In the genomic region with DNA sequence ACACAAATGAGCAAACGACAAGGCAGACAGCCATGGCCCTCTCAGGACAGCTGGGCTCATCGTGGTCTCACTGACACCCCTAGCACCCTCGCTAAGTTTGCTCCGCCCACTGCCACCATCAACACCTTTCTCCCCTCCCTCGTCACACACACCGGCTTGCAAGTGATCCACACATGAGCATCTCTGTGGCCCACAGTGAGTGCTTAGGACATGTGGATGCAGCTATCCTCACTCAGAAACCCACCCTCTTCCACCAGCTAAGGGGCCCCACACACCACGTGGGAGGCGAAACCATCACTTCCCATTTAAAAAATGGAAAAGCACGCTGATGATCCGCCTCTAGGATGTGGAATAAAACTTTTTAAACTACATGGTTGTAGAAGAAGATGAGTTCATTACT, we compare ENCODE assay signal across 15 cellular contexts.
DNase-seq lines count a peak whose midpoint lies in the region; ATAC-seq and TF ChIP-seq lines count a peak whose summit lies in the region.
"Had no signal": no experiment of that assay in that cellular context is flagged by ENCODE, and none has a peak within 500 bp of the region (broad histone marks: within the 10 kb centered on the region; RNA-seq: fewer than 3 reads in every experiment).

No MANE protein-coding gene starts in this region.

- H3K4me1 ChIP-seq in esophagus muscularis mucosa (no peaks in the 10 kb centered on the region), neural progenitor cell (no peaks in the 10 kb centered on the region)

- H3K27ac ChIP-seq in esophagus muscularis mucosa (replicated peaks in 1 of 4) (no peak overlapping the region), neural progenitor cell (no peak overlapping the region)
- H3K27ac ChIP-seq: GM23248 had no signal

- H3K36me3 ChIP-seq in esophagus muscularis mucosa (no peaks in the 10 kb centered on the region), neural progenitor cell (no peaks in the 10 kb centered on the region)

- ATAC-seq in HG02798 (IDR thresholded peaks at IDR 0.05; ENCODE audit: poor library complexity, unreplicated experiment), result no peak
- ATAC-seq in HG02642 (IDR thresholded peaks at IDR 0.05; ENCODE audit: poor library complexity, unreplicated experiment), result no peak
- ATAC-seq: GM12878 had no signal

- H3K36me3 Mint-ChIP-seq in neural progenitor cell (no peaks in the 10 kb centered on the region), endothelial cell (ENCODE audit: low read depth, unreplicated experiment) (no peaks in the 10 kb centered on the region)
- H3K36me3 Mint-ChIP-seq: CD4-positive, alpha-beta memory T cell had no signal

- peaks cover 0 to 16% (median 0%) of the 10 kb centered on the region in 4 donors for H3K27me3 ChIP-seq in esophagus muscularis mucosa
- H3K27me3 ChIP-seq in neural progenitor cell, result no peaks in the 10 kb centered on the region

- TF ChIP-seq CTCF in esophagus muscularis mucosa (IDR thresholded peaks at IDR 0.05), result no peak
- TF ChIP-seq CTCF in neural progenitor cell (IDR thresholded peaks at IDR 0.05), result no peak
- no peak for TF ChIP-seq CTCF in endothelial cell (IDR thresholded peaks at IDR 0.05; ENCODE audit: unreplicated experiment)

- H3K9me3 Mint-ChIP-seq in neural progenitor cell (peaks cover 9% of the 10 kb centered on the region), endothelial cell (ENCODE audit: unreplicated experiment) (no peaks in the 10 kb centered on the region)

- TF ChIP-seq EP300 in esophagus muscularis mucosa (IDR thresholded peaks at IDR 0.05), result no peak

- no peak for TF ChIP-seq POLR2A in esophagus muscularis mucosa (IDR thresholded peaks at IDR 0.05; ENCODE audit: low read depth)

- H3K27ac Mint-ChIP-seq in neural progenitor cell (no peak overlapping the region), endothelial cell (ENCODE audit: unreplicated experiment) (no peak overlapping the region)
- H3K27ac Mint-ChIP-seq: CD4-positive, alpha-beta memory T cell had no signal

- H3K4me3 ChIP-seq in esophagus muscularis mucosa (no peak overlapping the region), neural progenitor cell (no peak overlapping the region)
- H3K4me3 ChIP-seq: GM12878, GM23248 had no signal

- H3K79me2 ChIP-seq in neural progenitor cell (ENCODE audit: low read depth), result no peaks in the 10 kb centered on the region

- H3K9me3 ChIP-seq in esophagus muscularis mucosa, result no peaks in the 10 kb centered on the region
- H3K9me3 ChIP-seq in neural progenitor cell (ENCODE audit: low read depth), result no peaks in the 10 kb centered on the region

- no peak overlapping the region for H3K4me2 ChIP-seq in neural progenitor cell

- no peaks in the 10 kb centered on the region for H3F3A ChIP-seq in neural progenitor cell (ENCODE audit: low read depth)

- no peak overlapping the region for H2AFZ ChIP-seq in neural progenitor cell (replicated peaks)
- H2AFZ ChIP-seq: GM23248 had no signal

- WGBS in esophagus muscularis mucosa, result 83% methylated on average over 10 of the region's 10 CpGs

- intact Hi-C loops in esophagus muscularis mucosa (cut with DNase I), result no loop called here

- H3K4me1 Mint-ChIP-seq in neural progenitor cell (peaks cover 12% of the 10 kb centered on the region), endothelial cell (ENCODE audit: unreplicated experiment) (no peaks in the 10 kb centered on the region)
- H3K4me1 Mint-ChIP-seq: CD4-positive, alpha-beta memory T cell had no signal

- DNase-seq in esophagus muscularis mucosa (ENCODE audit: extremely low spot score), result peak; percentile 62
- DNase-seq in mesenteric fat pad (ENCODE audit: low spot score), result peak; percentile 83
- DNase-seq in neural progenitor cell (ENCODE audit: low spot score), result no peak
- DNase-seq in endothelial cell (ENCODE audit: low spot score), result no peak
- DNase-seq: Calu3; CD4-positive, alpha-beta memory T cell; COR-L47; DND-41; GDM1; GM23248; H7; HCEC 1CT had no signal

- H3K4me3 Mint-ChIP-seq in neural progenitor cell (peak overlapping the region; percentile 35), endothelial cell (ENCODE audit: unreplicated experiment) (no peak overlapping the region)
- H3K4me3 Mint-ChIP-seq: CD4-positive, alpha-beta memory T cell had no signal

- H3K27me3 Mint-ChIP-seq in neural progenitor cell (ENCODE audit: insufficient read depth, low read depth), result peaks cover 5% of the 10 kb centered on the region
- peaks cover 2% of the 10 kb centered on the region for H3K27me3 Mint-ChIP-seq in endothelial cell (ENCODE audit: unreplicated experiment)

- H3K9ac ChIP-seq in neural progenitor cell, result no peak overlapping the region
- H3K9ac ChIP-seq: GM23248 had no signal

- H4K20me1 ChIP-seq in neural progenitor cell (ENCODE audit: low read depth), result no peaks in the 10 kb centered on the region

Comparison
In these comparisons a context has a peak if more than half of its experiments do, and no peak if none do; other contexts are left out.
1. DNase-seq: peak in esophagus muscularis mucosa (single experiment) and mesenteric fat pad (single experiment); none in neural progenitor cell (single experiment) and endothelial cell (single experiment).